Comparison of ENCODE assay signal across 13 cellular contexts in the genomic region with DNA sequence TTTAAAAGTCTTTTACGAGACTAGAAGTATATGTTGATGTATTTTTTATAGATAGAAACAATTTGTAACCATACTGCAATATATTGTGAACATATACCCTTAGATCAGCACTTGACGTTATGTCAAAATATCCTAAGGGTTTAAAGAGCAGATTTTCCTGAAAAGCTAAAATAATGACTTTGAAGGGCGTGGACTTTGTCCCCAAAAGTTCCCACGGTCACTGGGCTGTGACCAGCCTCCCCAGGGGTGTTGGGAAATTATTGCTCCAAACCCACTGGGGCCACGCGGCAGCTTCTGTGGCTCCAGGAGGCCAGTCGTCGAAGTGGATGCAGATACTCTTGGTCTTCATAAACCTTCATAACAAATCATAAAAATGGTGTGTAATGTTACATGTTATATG. TPM values are rescaled to one million over a fixed set of nuclear protein-coding genes. Genes with fewer than 3 reads are reported as not detected.
DNase-seq lines count a peak whose midpoint lies in the region; ATAC-seq and TF ChIP-seq lines count a peak whose summit lies in the region.
"Had no signal": no experiment of that assay in that cellular context is flagged by ENCODE, and none has a peak within 500 bp of the region (broad histone marks: within the 10 kb centered on the region; RNA-seq: fewer than 3 reads in every experiment).

No MANE protein-coding gene starts in this region.

- no peak for ATAC-seq in sciatic nerve
- no peak for ATAC-seq in HG03108 (IDR thresholded peaks at IDR 0.05; ENCODE audit: unreplicated experiment)

- WGBS in H9 (ENCODE audit: extremely low coverage, insufficient read length, low lambda C conversion rate): no CpG with 5 or more reads among the region's 8 CpGs

- peaks cover 2% of the 10 kb centered on the region; the same call in 1 of the 2 replicates for H3K4me1 ChIP-seq in H9 (ENCODE audit: insufficient read depth, low read length)

- H3K9me3 Mint-ChIP-seq in Calu3 (ENCODE audit: low read depth, unreplicated experiment) (no peaks in the 10 kb centered on the region), H9 (no peaks in the 10 kb centered on the region), endothelial cell (ENCODE audit: unreplicated experiment) (no peaks in the 10 kb centered on the region)

- H3K23ac ChIP-seq in H9 (ENCODE audit: insufficient read length, low read depth, low read length): no peak overlapping the region

- peaks cover 77% of the 10 kb centered on the region for H3K36me3 Mint-ChIP-seq in Calu3 (ENCODE audit: insufficient read depth, unreplicated experiment)
- H3K36me3 Mint-ChIP-seq in H9 (ENCODE audit: insufficient read depth in 1 of 3, low read depth in 3 of 3): peaks cover 73 to 90% (median 90%) of the 10 kb centered on the region in 3 experiments
- H3K36me3 Mint-ChIP-seq in endothelial cell (ENCODE audit: low read depth, unreplicated experiment): peaks cover 39% of the 10 kb centered on the region

- DNase-seq in Calu3: no peak
- DNase-seq in H9: no peak
- no peak for DNase-seq in endothelial cell (ENCODE audit: low spot score)
- peak; percentile 33 for DNase-seq in sciatic nerve (ENCODE audit: low spot score)
- no peak for DNase-seq in GM13976 (ENCODE audit: low spot score)
- DNase-seq: C1 segment of cervical spinal cord; CD4-positive, alpha-beta memory T cell; COR-L47; DMS153; DND-41; GOT3; HCEC 1CT had no signal

- H3K4me3 Mint-ChIP-seq in Calu3 (ENCODE audit: low read depth, unreplicated experiment) (no peak overlapping the region), H9 (no peak overlapping the region), endothelial cell (ENCODE audit: unreplicated experiment) (peak overlapping the region; percentile 61)

- no peak overlapping the region for H3K9ac ChIP-seq in H9 (ENCODE audit: extremely low read depth, insufficient read length, low read length)

- H3K9me3 ChIP-seq in H9 (ENCODE audit: control insufficient read depth, low read depth, low read length): no peaks in the 10 kb centered on the region

- H3K23me2 ChIP-seq in H9 (ENCODE audit: insufficient read length, low read depth, low read length, poor library complexity, severe bottlenecking): no peaks in the 10 kb centered on the region

- H3K79me2 ChIP-seq in H9 (ENCODE audit: insufficient read depth, low read length): peaks cover 70% of the 10 kb centered on the region

- no peak overlapping the region for H2BK12ac ChIP-seq in H9 (ENCODE audit: insufficient read length, low read depth, low read length)

- no peak overlapping the region for H2AFZ ChIP-seq in H9 (ENCODE audit: low read length)

- H3K14ac ChIP-seq in H9 (ENCODE audit: insufficient read depth, low read length): no peak overlapping the region

- H3K18ac ChIP-seq in H9 (ENCODE audit: insufficient read length, low read depth, low read length): no peak overlapping the region

- peak overlapping the region; percentile 66 for H3K27ac Mint-ChIP-seq in Calu3 (ENCODE audit: unreplicated experiment)
- peak overlapping the region in 2 of 3 experiments; percentile 32 to 36; a peak in 2 of 7 replicates for H3K27ac Mint-ChIP-seq in H9
- no peak overlapping the region for H3K27ac Mint-ChIP-seq in endothelial cell (ENCODE audit: unreplicated experiment)

- CTCF ChIA-PET in Calu3 (lab: Charles Lee): no interaction called here

- no peak overlapping the region for H3K27ac ChIP-seq in H9 (ENCODE audit: insufficient read length, low read depth, low read length)

- H3K4ac ChIP-seq in H9 (ENCODE audit: low read depth, low read length): no peak overlapping the region

- no TSS peak for BruUV-seq in Calu3 (replicated peaks; lab: Mats Ljungman, UMichigan)

- H3K27me3 Mint-ChIP-seq in Calu3 (ENCODE audit: unreplicated experiment) (no peaks in the 10 kb centered on the region), H9 (ENCODE audit: low read depth) (no peaks in the 10 kb centered on the region), endothelial cell (ENCODE audit: unreplicated experiment) (no peaks in the 10 kb centered on the region)
- H3K27me3 Mint-ChIP-seq: CD4-positive, alpha-beta memory T cell had no signal

- TF ChIP-seq CTCF in Calu3 (IDR thresholded peaks at IDR 0.05; ENCODE audit: unreplicated experiment) (no peak), H9 (conservative IDR thresholded peaks at IDR 0.05) (no peak), endothelial cell (IDR thresholded peaks at IDR 0.05; ENCODE audit: unreplicated experiment) (no peak), GM13976 (IDR thresholded peaks at IDR 0.05; ENCODE audit: borderline replicate concordance, control extremely low read depth, extremely low read depth, insufficient read depth, missing control alignments) (no peak)

- no peaks in the 10 kb centered on the region for H4K20me1 ChIP-seq in H9 (ENCODE audit: control insufficient read depth, insufficient read depth, insufficient read length)

- no peak overlapping the region for H3K4me2 ChIP-seq in H9 (ENCODE audit: insufficient read depth, insufficient read length, low read length)

- H2AK5ac ChIP-seq in H9 (ENCODE audit: insufficient read length, low read length): no peak overlapping the region

- no peak overlapping the region for H2BK120ac ChIP-seq in H9 (ENCODE audit: low read depth, low read length, poor library complexity, severe bottlenecking)

- H3K4me1 Mint-ChIP-seq in Calu3 (ENCODE audit: low read depth, unreplicated experiment): no peaks in the 10 kb centered on the region
- peaks cover 0 to 7% of the 10 kb centered on the region in 2 experiments; a peak in 1 of 4 replicates for H3K4me1 Mint-ChIP-seq in H9
- no peaks in the 10 kb centered on the region for H3K4me1 Mint-ChIP-seq in endothelial cell (ENCODE audit: unreplicated experiment)

- no peak overlapping the region for H4K8ac ChIP-seq in H9 (replicated peaks; ENCODE audit: insufficient read length, low read depth, low read length)

- H3K56ac ChIP-seq in H9 (ENCODE audit: insufficient read length, low read depth, low read length): no peak overlapping the region

- no peak overlapping the region for H3T11ph ChIP-seq in H9 (ENCODE audit: low read length)

- in situ Hi-C loops in GM13976 (cut with MboI; ENCODE audit: low sequenced_read_pairs, unreplicated experiment): no loop called here

- no peak overlapping the region for H2BK5ac ChIP-seq in H9 (ENCODE audit: insufficient read length, low read length)

- peaks cover 11% of the 10 kb centered on the region for H3K79me1 ChIP-seq in H9 (ENCODE audit: insufficient read depth, low read depth, low read length, poor library complexity, severe bottlenecking)

- H2BK20ac ChIP-seq in H9 (ENCODE audit: low read depth, low read length, poor library complexity, severe bottlenecking): no peak overlapping the region

- H4K5ac ChIP-seq in H9 (ENCODE audit: insufficient read length, low read depth, low read length): no peak overlapping the region

- no peaks in the 10 kb centered on the region for H3K27me3 ChIP-seq in H9 (ENCODE audit: insufficient read depth, low read length)

- intact Hi-C loops in Calu3 (cut with micrococcal nuclease; ENCODE audit: unreplicated experiment): no loop called here
- intact Hi-C loops in sciatic nerve (cut with DNase I): no loop called here

- no peak overlapping the region for H4K91ac ChIP-seq in H9 (ENCODE audit: insufficient read length, low read depth, low read length)

- H2BK15ac ChIP-seq in H9 (ENCODE audit: low read depth, low read length): no peak overlapping the region

RNA-seq across cellular contexts. Expression of gene DNAJB6, which starts 29.9 kb away (rescaled TPM):
- total RNA-seq in Calu3 (2022) (118 and 137 TPM in 2 replicates), H9 (2021) (215 and 216 TPM in 2 replicates), endothelial cell (ENCODE audit: unreplicated experiment) (155 TPM), sciatic nerve (129 TPM)
